In the genomic region with DNA sequence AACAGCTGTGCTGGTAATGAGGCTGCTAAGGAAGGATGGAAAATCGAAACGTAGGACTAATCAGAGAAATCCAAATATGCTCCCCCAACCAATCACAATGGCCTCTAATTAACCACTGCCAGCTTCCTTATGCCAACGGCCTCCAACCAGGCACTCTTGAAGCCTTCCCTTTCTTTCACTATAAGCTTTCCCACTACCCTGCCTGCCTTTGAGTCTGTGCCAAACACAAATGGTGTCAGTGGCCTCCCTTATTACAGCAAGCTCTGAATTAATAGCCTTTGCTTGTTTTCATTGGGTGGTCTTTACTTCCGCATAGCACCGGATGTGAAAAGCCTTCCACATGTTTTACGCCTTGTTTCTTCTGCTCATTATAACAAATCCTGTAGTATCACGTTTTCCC, we compare ENCODE assay signal across 26 cellular contexts.
"Had no signal": no experiment of that assay in that cellular context is flagged by ENCODE, and none has a peak within 500 bp of the region (broad histone marks: within the 10 kb centered on the region; RNA-seq: fewer than 3 reads in every experiment).

No MANE protein-coding gene starts in this region.

- H3K36me3 ChIP-seq: breast epithelium, esophagus squamous epithelium, ovary, right lobe of liver, transverse colon had no signal

- DNase-seq: activated CD4-positive, alpha-beta T cell treated with anti-CD3 and anti-CD28 coated beads for 36 hours; activated CD4-positive, CD25-positive, alpha-beta regulatory T cell; activated CD8-positive, alpha-beta memory T cell treated with anti-CD3 and anti-CD28 coated beads, Interleukin-2, amount 10 ng/mL, durations not matched to agents 7 days and 5 days; activated CD8-positive, alpha-beta T cell treated with anti-CD3 and anti-CD28 coated beads, Interleukin-2, amount 10 ng/mL, durations not matched to agents 7 days and 5 days; activated naive CD8-positive, alpha-beta T cell treated with anti-CD3 and anti-CD28 coated beads, Interleukin-2, amount 50 U/mL, for 24 hours; activated T-cell treated with anti-CD3 and anti-CD28 coated beads, Interleukin-2, amount 50 U/mL, for 48 hours; amygdala; central memory CD4-positive, alpha-beta T cell; endodermal cell; esophagus squamous epithelium; foreskin melanocyte; left ventricle myocardium inferior; nephron progenitor cell; ovary; right lobe of liver; stimulated activated CD4-positive, alpha-beta T cell treated with anti-CD3 and anti-CD28 coated beads, Interleukin-2, amount 100 ng/mL, for 48 hours; stimulated activated naive CD4-positive, alpha-beta T cell treated with Interleukin-2 at 50 U/mL for 16 hours; T-helper 2 cell; testis; transverse colon had no signal

- H3K27ac Mint-ChIP-seq: activated CD4-positive, alpha-beta T cell treated with anti-CD3 and anti-CD28 coated beads for 36 hours; activated CD8-positive, alpha-beta memory T cell treated with anti-CD3 and anti-CD28 coated beads, Interleukin-2, amount 10 ng/mL, durations not matched to agents 7 days and 5 days; activated CD8-positive, alpha-beta T cell treated with anti-CD3 and anti-CD28 coated beads, Interleukin-2, amount 10 ng/mL, durations not matched to agents 7 days and 5 days; activated naive CD4-positive, alpha-beta T cell treated with anti-CD3 and anti-CD28 coated beads, Interleukin-2, amount 50 U/mL, for 24 hours; activated naive CD8-positive, alpha-beta T cell treated with anti-CD3 and anti-CD28 coated beads, Interleukin-2, amount 50 U/mL, for 24 hours; activated T-helper 2 cell treated with anti-CD3 and anti-CD28 coated beads, Interferon-gamma antibody, Interleukin-2, Interleukin-4, amounts not matched to agents 10 μg/mL and 5 μg/mL and 100 μg/mL, durations not matched to agents 14 hours and 24 hours and 36 hours; endodermal cell; nephron progenitor cell; progenitor cell of endocrine pancreas had no signal

- H3K9me3 ChIP-seq: breast epithelium, esophagus squamous epithelium, left ventricle myocardium inferior, mucosa of descending colon, ovary, right lobe of liver, testis, transverse colon had no signal

- H3K4me3 ChIP-seq: breast epithelium, esophagus squamous epithelium, left ventricle myocardium inferior, lung, mucosa of descending colon, ovary, right lobe of liver, testis, transverse colon had no signal

- H3K4me1 Mint-ChIP-seq: activated CD4-positive, alpha-beta T cell treated with anti-CD3 and anti-CD28 coated beads for 36 hours; activated CD8-positive, alpha-beta memory T cell treated with anti-CD3 and anti-CD28 coated beads, Interleukin-2, amount 10 ng/mL, durations not matched to agents 7 days and 5 days; activated naive CD4-positive, alpha-beta T cell treated with anti-CD3 and anti-CD28 coated beads, Interleukin-2, amount 50 U/mL, for 24 hours; activated naive CD8-positive, alpha-beta T cell treated with anti-CD3 and anti-CD28 coated beads, Interleukin-2, amount 50 U/mL, for 24 hours; nephron progenitor cell had no signal

- H3K36me3 Mint-ChIP-seq: activated CD8-positive, alpha-beta memory T cell treated with anti-CD3 and anti-CD28 coated beads, Interleukin-2, amount 10 ng/mL, durations not matched to agents 7 days and 5 days had no signal

- H3K27me3 Mint-ChIP-seq: activated CD4-positive, alpha-beta T cell treated with anti-CD3 and anti-CD28 coated beads for 36 hours; activated CD8-positive, alpha-beta memory T cell treated with anti-CD3 and anti-CD28 coated beads, Interleukin-2, amount 10 ng/mL, durations not matched to agents 7 days and 5 days; activated naive CD4-positive, alpha-beta T cell treated with anti-CD3 and anti-CD28 coated beads, Interleukin-2, amount 50 U/mL, for 24 hours; activated naive CD8-positive, alpha-beta T cell treated with anti-CD3 and anti-CD28 coated beads, Interleukin-2, amount 50 U/mL, for 24 hours; progenitor cell of endocrine pancreas had no signal

- H3K9me3 Mint-ChIP-seq: activated naive CD4-positive, alpha-beta T cell treated with anti-CD3 and anti-CD28 coated beads, Interleukin-2, amount 50 U/mL, for 24 hours; activated naive CD8-positive, alpha-beta T cell treated with anti-CD3 and anti-CD28 coated beads, Interleukin-2, amount 50 U/mL, for 24 hours; activated T-helper 2 cell treated with anti-CD3 and anti-CD28 coated beads, Interferon-gamma antibody, Interleukin-2, Interleukin-4, amounts not matched to agents 10 μg/mL and 5 μg/mL and 100 μg/mL, durations not matched to agents 14 hours and 24 hours and 36 hours; endodermal cell had no signal

- H3K4me1 ChIP-seq: breast epithelium, esophagus squamous epithelium, right lobe of liver, testis, transverse colon had no signal

- H3K27ac ChIP-seq: breast epithelium, esophagus squamous epithelium, left ventricle myocardium inferior, ovary, right lobe of liver, testis, transverse colon had no signal

- H3K27me3 ChIP-seq: breast epithelium, esophagus squamous epithelium, ovary, right lobe of liver, testis, transverse colon had no signal

- H3K4me3 Mint-ChIP-seq: activated CD4-positive, alpha-beta T cell treated with anti-CD3 and anti-CD28 coated beads for 36 hours; activated CD8-positive, alpha-beta memory T cell treated with anti-CD3 and anti-CD28 coated beads, Interleukin-2, amount 10 ng/mL, durations not matched to agents 7 days and 5 days; activated CD8-positive, alpha-beta T cell treated with anti-CD3 and anti-CD28 coated beads, Interleukin-2, amount 10 ng/mL, durations not matched to agents 7 days and 5 days; activated naive CD4-positive, alpha-beta T cell treated with anti-CD3 and anti-CD28 coated beads, Interleukin-2, amount 50 U/mL, for 24 hours; activated naive CD8-positive, alpha-beta T cell treated with anti-CD3 and anti-CD28 coated beads, Interleukin-2, amount 50 U/mL, for 24 hours; endodermal cell; nephron progenitor cell had no signal

- ATAC-seq: activated CD4-positive, alpha-beta T cell treated with anti-CD3 and anti-CD28 coated beads for 36 hours; activated CD8-positive, alpha-beta memory T cell treated with anti-CD3 and anti-CD28 coated beads, Interleukin-2, amount 10 ng/mL, durations not matched to agents 7 days and 5 days; activated CD8-positive, alpha-beta T cell treated with anti-CD3 and anti-CD28 coated beads, Interleukin-2, amount 10 ng/mL, durations not matched to agents 7 days and 5 days; activated naive CD8-positive, alpha-beta T cell treated with anti-CD3 and anti-CD28 coated beads, Interleukin-2, amount 50 U/mL, for 24 hours; mucosa of descending colon had no signal
